1 cellular context compared by ENCODE assay signal in genomic region chr15:56058986-56059385, GRCh38.
TF ChIP-seq lines count a peak whose summit lies in the region.

No MANE protein-coding gene starts in this region.

TF ChIP-seq in HEK293, 187 proteins besides CTCF, POLR2A, EP300 and RAD21 (continued from another document):
- peak; percentile 38; the same call in 1 of the 2 replicates for TF ChIP-seq BCL6B (tag by site-specific recombination; IDR thresholded peaks at IDR 0.05)
- no peak for TF ChIP-seq ZNF621 (tag by site-specific recombination; IDR thresholded peaks at IDR 0.05)
- 0 out of 2 replicates have a peak, but pooled peaks have one; percentile 29 for TF ChIP-seq ZNF366 (tag by site-specific recombination; conservative IDR thresholded peaks at IDR 0.05)
- TF ChIP-seq SCRT2 (tag by site-specific recombination; IDR thresholded peaks at IDR 0.05): peak; percentile 74
- 0 out of 2 replicates have a peak, but pooled peaks have one; percentile 23 for TF ChIP-seq ZBTB44 (tag by site-specific recombination; IDR thresholded peaks at IDR 0.05)
- TF ChIP-seq ZNF473 (tag by site-specific recombination; IDR thresholded peaks at IDR 0.05): no peak
- TF ChIP-seq ZNF624 (tag by site-specific recombination; IDR thresholded peaks at IDR 0.05): no peak
- TF ChIP-seq OSR2 (tag by site-specific recombination; IDR thresholded peaks at IDR 0.05): peak; percentile 67
- no peak for TF ChIP-seq ZNF174 (tag by site-specific recombination; IDR thresholded peaks at IDR 0.05)
- no peak for TF ChIP-seq ZNF24 (tag by site-specific recombination; IDR thresholded peaks at IDR 0.05)
- TF ChIP-seq SP7 (tag by site-specific recombination; IDR thresholded peaks at IDR 0.05): peak; percentile 84
